ENCODE assay signal across 8 cellular contexts in genomic region chr1:39898648-39899603, GRCh38. TPM values are rescaled to one million over a fixed set of nuclear protein-coding genes. Genes with fewer than 3 reads are reported as not detected.
DNase-seq lines count a peak whose midpoint lies in the region; ATAC-seq and TF ChIP-seq lines count a peak whose summit lies in the region.

No MANE protein-coding gene starts in this region.

- TF ChIP-seq CTCF in fibroblast of the aortic adventitia (IDR thresholded peaks at IDR 0.05; ENCODE audit: insufficient read depth, low read length) (no peak), retinal pigment epithelial cell (conservative IDR thresholded peaks at IDR 0.05; ENCODE audit: low read depth, low read length) (no peak)

- POLR2A ChIA-PET in HEK293T (lab: Yijun Ruan, JAX), result interaction anchor here (0.6 to 0.8 kb wide), 2 partner anchors 8 to 15 kb away, joined by 3 to 9 read pairs; partner anchors contain the start of gene TRIT1

- no peak for ATAC-seq in GM18909 (IDR thresholded peaks at IDR 0.05; ENCODE audit: poor library complexity, unreplicated experiment)
- ATAC-seq in GM19324 (IDR thresholded peaks at IDR 0.05; ENCODE audit: low FRiP score, unreplicated experiment), result no peak

- H3K4me3 ChIP-seq in fibroblast of the aortic adventitia (ENCODE audit: low read depth, low read length), result no peak overlapping the region
- H3K4me3 ChIP-seq in retinal pigment epithelial cell (ENCODE audit: low read length), result peak overlapping the region; percentile 23

- DNase-seq in HEK293T (ENCODE audit: extremely low spot score) (peak; percentile 88), NCI-H748 (lab: John Stamatoyannopoulos, UW; ENCODE audit: unreplicated experiment) (peak; percentile 99), fibroblast of the aortic adventitia (ENCODE audit: low read depth) (peak; percentile 70), retinal pigment epithelial cell (ENCODE audit: low read depth) (peak; percentile 76), DMS79 treated with DMSO at 0.1 percent for 48 hours (lab: John Stamatoyannopoulos, UW) (no peak)
- DNase-seq in activated effector memory CD4-positive, alpha-beta T cell treated with anti-CD3 and anti-CD28 coated beads, Interleukin-2, amount 50 U/mL, for 16 hours, result no peak

- CTCF ChIA-PET in HEK293T (lab: Yijun Ruan, JAX), result interaction anchor here (0.7 to 1.2 kb wide), 3 partner anchors 21 to 293 kb away, joined by 3 to 5 read pairs (median 4); no protein-coding TSS in a partner anchor

TF ChIP-seq in HEK293T, 16 proteins besides CTCF, POLR2A, EP300 and RAD21:
- TF ChIP-seq HDGF (IDR thresholded peaks at IDR 0.05; ENCODE audit: borderline replicate concordance) (no peak), L3MBTL2 (conservative IDR thresholded peaks at IDR 0.05) (peak; percentile 57; the same call in 1 of the 2 replicates), PKNOX1 (IDR thresholded peaks at IDR 0.05) (peak; percentile 99)

RNA-seq across cellular contexts. Expression of gene MYCL, which starts 2.8 kb away (rescaled TPM):
- 0.41 and 0.81 TPM in 2 replicates for total RNA-seq in fibroblast of the aortic adventitia (ENCODE audit: low replicate concordance)

RNA-seq across cellular contexts. Expression of gene TRIT1, which starts 15.6 kb away (rescaled TPM):
- 14.6 and 28.1 TPM in 2 replicates for total RNA-seq in fibroblast of the aortic adventitia (ENCODE audit: low replicate concordance)

RNA-seq across cellular contexts. Expression of gene MFSD2A, which starts 56.0 kb away (rescaled TPM):
- total RNA-seq in fibroblast of the aortic adventitia (ENCODE audit: low replicate concordance), result 0.49 and 2.3 TPM in 2 replicates

Comparison
In these comparisons a context has a peak if more than half of its experiments do, and no peak if none do; other contexts are left out.
1. DNase-seq: peak in HEK293T (single experiment), NCI-H748 (single experiment), fibroblast of the aortic adventitia (single experiment) and retinal pigment epithelial cell (single experiment); none in activated effector memory CD4-positive, alpha-beta T cell treated with anti-CD3 and anti-CD28 coated beads, Interleukin-2, amount 50 U/mL, for 16 hours (single experiment) and DMS79 treated with DMSO at 0.1 percent for 48 hours (single experiment).